Comparison of ENCODE assay signal across 10 cellular contexts in the genomic region with DNA sequence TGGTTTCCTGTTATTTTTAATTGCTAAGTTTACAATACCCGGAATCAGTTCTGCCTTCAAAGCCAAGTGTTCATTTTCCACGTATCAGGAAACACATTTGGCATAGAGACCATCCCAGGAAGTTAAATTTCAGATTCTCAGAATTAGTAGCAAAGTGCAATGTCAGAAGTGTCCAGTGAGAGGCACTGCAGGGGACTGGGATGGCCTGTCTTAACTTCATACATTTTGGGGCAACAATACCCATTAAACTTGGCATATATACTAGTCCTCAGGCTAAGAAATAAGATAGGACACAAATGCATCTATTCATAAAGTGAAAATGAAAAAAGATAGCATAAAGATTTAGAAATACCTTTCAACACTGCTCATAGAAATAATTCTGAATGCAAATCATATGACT. TPM values are rescaled to one million over a fixed set of nuclear protein-coding genes. Genes with fewer than 3 reads are reported as not detected.
DNase-seq lines count a peak whose midpoint lies in the region; ATAC-seq and TF ChIP-seq lines count a peak whose summit lies in the region.
"Had no signal": no experiment of that assay in that cellular context is flagged by ENCODE, and none has a peak within 500 bp of the region (broad histone marks: within the 10 kb centered on the region; RNA-seq: fewer than 3 reads in every experiment).

No MANE protein-coding gene starts in this region.

- intact Hi-C loops in PC-3 (cut with micrococcal nuclease) (loop anchor here (1.0 kb wide), 1 partner anchor 55 kb away; no protein-coding TSS in a partner anchor), prostate gland (cut with DNase I) (loop anchor here (10.0 kb wide), 1 partner anchor 59 kb away; no protein-coding TSS in a partner anchor)

- H3K9ac ChIP-seq in PC-3 (ENCODE audit: low read length), result no peak overlapping the region
- H3K9ac ChIP-seq in smooth muscle cell (ENCODE audit: low read depth), result no peak overlapping the region
- H3K9ac ChIP-seq: BLaER1 treated with 17β-estradiol and CSF1 and Interleukin-3, amounts not matched to agents 10 nM and 100 nM had no signal

- CTCF ChIA-PET in PC-3 (lab: Charles Lee) (no interaction called here), GM10248 (lab: Yijun Ruan, JAX) (interaction anchor here (2.4 kb wide), 1 partner anchor 56 kb away, joined by 5 read pairs; no protein-coding TSS in a partner anchor)

- H4K20me1 ChIP-seq in PC-3 (ENCODE audit: low read length), result no peaks in the 10 kb centered on the region
- no peaks in the 10 kb centered on the region for H4K20me1 ChIP-seq in smooth muscle cell (ENCODE audit: low read depth)
- H4K20me1 ChIP-seq: BLaER1 treated with 17β-estradiol and CSF1 and Interleukin-3, amounts not matched to agents 10 nM and 100 nM had no signal

- H3K79me2 ChIP-seq in PC-3 (ENCODE audit: low read length), result no peaks in the 10 kb centered on the region
- H3K79me2 ChIP-seq in smooth muscle cell (ENCODE audit: low read depth), result no peaks in the 10 kb centered on the region

- H3K4me2 ChIP-seq in PC-3 (ENCODE audit: low read length), result no peak overlapping the region
- H3K4me2 ChIP-seq in smooth muscle cell, result no peak overlapping the region
- H3K4me2 ChIP-seq: BLaER1 treated with 17β-estradiol and CSF1 and Interleukin-3, amounts not matched to agents 10 nM and 100 nM had no signal

- H3K4me3 ChIP-seq in PC-3 (ENCODE audit: low read length) (no peak overlapping the region), smooth muscle cell (no peak overlapping the region), prostate gland (no peak overlapping the region)
- H3K4me3 ChIP-seq: BLaER1 treated with 17β-estradiol and CSF1 and Interleukin-3, amounts not matched to agents 10 nM and 100 nM had no signal

- peak; percentile 25 for DNase-seq in activated CD4-positive, alpha-beta T cell treated with anti-CD3 and anti-CD28 coated beads for 48 hours
- no peak for DNase-seq in activated CD4-positive, alpha-beta T cell treated with anti-CD3 and anti-CD28 coated beads, Interleukin-2, amount 50 U/mL, for 4 hours
- DNase-seq in PC-3, result peak; percentile 40
- peak; percentile 52 for DNase-seq in fibroblast of gingiva (ENCODE audit: low read depth)
- DNase-seq in smooth muscle cell (lab: John Stamatoyannopoulos, UW; ENCODE audit: unreplicated experiment), result no peak
- no peak for DNase-seq in prostate gland (ENCODE audit: low spot score)
- DNase-seq in GM10248 (ENCODE audit: extremely low spot score), result no peak
- DNase-seq: NCI-H1930 had no signal

- peak; percentile 71 for TF ChIP-seq CTCF in PC-3 (conservative IDR thresholded peaks at IDR 0.05; ENCODE audit: low read depth, low read length)
- peak; percentile 35 for TF ChIP-seq CTCF in smooth muscle cell (IDR thresholded peaks at IDR 0.05; ENCODE audit: borderline replicate concordance, insufficient read depth, poor library complexity, severe bottlenecking)
- TF ChIP-seq CTCF in prostate gland (IDR thresholded peaks at IDR 0.05), result peak in 1 of 4 experiments; percentile 41
- TF ChIP-seq CTCF in GM10248 (IDR thresholded peaks at IDR 0.05; ENCODE audit: control extremely low read depth, extremely low read depth, low read depth, missing control alignments), result no peak

- POLR2A ChIA-PET in PC-3 (lab: Charles Lee; ENCODE audit: unreplicated experiment), result interaction anchor here (0.6 kb wide), 1 partner anchor 54 kb away, joined by 3 read pairs; no protein-coding TSS in a partner anchor
- POLR2A ChIA-PET in GM10248 (lab: Yijun Ruan, JAX), result no interaction called here

- H3K27me3 ChIP-seq in PC-3 (ENCODE audit: low read length) (no peaks in the 10 kb centered on the region), smooth muscle cell (ENCODE audit: low read depth) (no peaks in the 10 kb centered on the region), prostate gland (replicated peaks; ENCODE audit: insufficient read depth) (no peaks in the 10 kb centered on the region)
- H3K27me3 ChIP-seq: BLaER1 treated with 17β-estradiol and CSF1 and Interleukin-3, amounts not matched to agents 10 nM and 100 nM had no signal

- TF ChIP-seq POLR2A in prostate gland (IDR thresholded peaks at IDR 0.05), result no peak

- ATAC-seq in PC-3 (no peak), GM19455 (IDR thresholded peaks at IDR 0.05; ENCODE audit: unreplicated experiment) (no peak)

- no TSS peak for BruUV-seq in PC-3 (replicated peaks; lab: Mats Ljungman, UMichigan)

- H3K9me2 ChIP-seq in PC-3 (replicated peaks; ENCODE audit: low read length), result no peaks in the 10 kb centered on the region

- H3F3A ChIP-seq in PC-3 (ENCODE audit: low read length, unreplicated experiment), result no peaks in the 10 kb centered on the region
- no peaks in the 10 kb centered on the region for H3F3A ChIP-seq in smooth muscle cell (ENCODE audit: low read depth)

- H3K36me3 ChIP-seq in PC-3 (ENCODE audit: low read depth, low read length), result no peaks in the 10 kb centered on the region
- no peaks in the 10 kb centered on the region for H3K36me3 ChIP-seq in smooth muscle cell (ENCODE audit: low read depth)
- H3K36me3 ChIP-seq in prostate gland, result no peaks in the 10 kb centered on the region
- H3K36me3 ChIP-seq: BLaER1 treated with 17β-estradiol and CSF1 and Interleukin-3, amounts not matched to agents 10 nM and 100 nM had no signal

- no peak overlapping the region for H3K27ac ChIP-seq in PC-3 (ENCODE audit: low read length)
- no peak overlapping the region for H3K27ac ChIP-seq in smooth muscle cell (ENCODE audit: low read depth)
- no peak overlapping the region for H3K27ac ChIP-seq in prostate gland
- H3K27ac ChIP-seq: BLaER1 treated with 17β-estradiol and CSF1 and Interleukin-3, amounts not matched to agents 10 nM and 100 nM had no signal

- H3K4me1 ChIP-seq in PC-3 (ENCODE audit: insufficient read depth, low read length) (no peaks in the 10 kb centered on the region), smooth muscle cell (ENCODE audit: low read depth) (no peaks in the 10 kb centered on the region), prostate gland (replicated peaks) (peaks cover 5% of the 10 kb centered on the region)
- H3K4me1 ChIP-seq: BLaER1 treated with 17β-estradiol and CSF1 and Interleukin-3, amounts not matched to agents 10 nM and 100 nM had no signal

- H3K9me3 ChIP-seq in PC-3 (ENCODE audit: low read length) (no peaks in the 10 kb centered on the region), smooth muscle cell (replicated peaks; ENCODE audit: low read depth) (no peaks in the 10 kb centered on the region), prostate gland (no peaks in the 10 kb centered on the region)

- 36% methylated on average over 2 of the region's 2 CpGs for WGBS in smooth muscle cell (ENCODE audit: low lambda C conversion rate)
- 34% methylated on average over 2 of the region's 2 CpGs for WGBS in prostate gland

- peak overlapping the region; percentile 13; the same call in 1 of the 2 replicates for H2AFZ ChIP-seq in PC-3 (ENCODE audit: low read length)
- H2AFZ ChIP-seq in smooth muscle cell (ENCODE audit: low read depth), result no peak overlapping the region

RNA-seq across cellular contexts. Expression of gene IL1RL2, which starts 1.5 kb away (rescaled TPM):
- 0.11 TPM in 1 of 2 replicates, not detected in the other for total RNA-seq in PC-3 (2014; rRNA removed)
- total RNA-seq in smooth muscle cell, result 0.13 and 0.40 TPM in 2 replicates
- polyA plus RNA-seq in smooth muscle cell, result 0.10 and 1.2 TPM in 2 replicates
- 1 to 10 TPM; 1.4 to 3.8 TPM for total RNA-seq in prostate gland

RNA-seq across cellular contexts. Expression of gene IL1R1, which starts 42.8 kb away (rescaled TPM):
- total RNA-seq in PC-3 (2014; rRNA removed), result 0.40 and 0.69 TPM in 2 replicates
- 32.4 and 36.6 TPM in 2 replicates for total RNA-seq in smooth muscle cell
- 20.0 and 26.8 TPM in 2 replicates for polyA plus RNA-seq in smooth muscle cell
- 100 to 1,000 TPM; 112 to 289 TPM for total RNA-seq in prostate gland

Comparison
In these comparisons a context has a peak if more than half of its experiments do, and no peak if none do; other contexts are left out.
1. DNase-seq: peak in activated CD4-positive, alpha-beta T cell treated with anti-CD3 and anti-CD28 coated beads for 48 hours (single experiment), PC-3 (single experiment) and fibroblast of gingiva (single experiment); none in activated CD4-positive, alpha-beta T cell treated with anti-CD3 and anti-CD28 coated beads, Interleukin-2, amount 50 U/mL, for 4 hours (0 of 2), smooth muscle cell (single experiment), prostate gland (single experiment) and GM10248 (single experiment).
2. RNA of gene IL1R1, which starts 42.8 kb away (total RNA-seq): 112 to 289 TPM in prostate gland and 32.4 to 36.6 TPM in smooth muscle cell; 0.40 to 0.69 TPM in PC-3; every median in the first group is over 10 times any median in the second.